In the genomic region with DNA sequence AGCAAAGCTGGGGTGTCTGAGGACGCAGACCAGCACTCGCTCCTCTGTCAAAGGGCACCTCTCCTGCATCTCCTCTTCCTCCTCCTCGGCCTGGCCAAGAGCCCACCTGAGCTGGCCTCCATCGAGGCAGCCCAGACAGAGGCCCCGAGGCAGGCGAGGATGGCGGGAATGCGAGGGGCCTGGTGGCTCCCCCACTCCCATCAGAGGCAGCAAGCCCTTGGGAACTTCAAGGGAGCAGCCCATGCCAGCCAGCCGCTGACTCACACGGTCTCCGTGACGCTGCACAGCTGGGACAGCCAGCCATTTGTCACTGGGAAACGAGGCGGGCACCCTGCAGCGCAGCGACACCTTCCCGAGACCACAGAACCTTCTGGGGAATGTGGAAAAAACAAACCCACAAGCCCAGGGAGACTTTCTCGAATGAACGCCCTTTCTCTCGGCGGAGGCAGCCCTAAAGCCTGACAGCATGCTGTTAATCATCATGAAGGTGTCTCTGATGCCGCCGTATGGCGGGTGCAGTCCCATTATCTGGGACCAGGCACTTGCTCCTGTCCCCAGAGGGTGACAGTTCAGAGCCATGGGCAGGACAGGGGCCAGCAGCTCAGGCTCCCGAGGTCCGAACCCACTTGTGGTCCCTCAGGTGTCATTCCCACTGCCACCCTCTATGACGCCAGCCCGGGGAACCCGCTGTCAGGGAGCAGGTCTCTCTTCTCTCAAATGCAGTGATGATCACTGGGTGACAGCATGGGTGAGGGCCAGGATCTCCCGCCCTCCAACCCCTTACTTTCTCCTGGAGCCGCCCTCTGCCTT, we compare ENCODE assay signal across 20 cellular contexts. TPM values are rescaled to one million over a fixed set of nuclear protein-coding genes. Genes with fewer than 3 reads are reported as not detected.
DNase-seq lines count a peak whose midpoint lies in the region; ATAC-seq and TF ChIP-seq lines count a peak whose summit lies in the region.
"Had no signal": no experiment of that assay in that cellular context is flagged by ENCODE, and none has a peak within 500 bp of the region (broad histone marks: within the 10 kb centered on the region; RNA-seq: fewer than 3 reads in every experiment).

No MANE protein-coding gene starts in this region.

- H3K36me3 ChIP-seq in mesendoderm (ENCODE audit: control insufficient read depth, insufficient read depth, low read length) (no peaks in the 10 kb centered on the region), upper lobe of left lung (peaks cover 0 to 5% (median 0%) of the 10 kb centered on the region in 4 donors)
- H3K36me3 ChIP-seq: breast epithelium had no signal

- WGBS in mesendoderm (ENCODE audit: extremely low coverage, insufficient coverage, low lambda C conversion rate): no CpG with 5 or more reads among the region's 31 CpGs
- WGBS in upper lobe of left lung, 2 donors: 86 to 89% methylated on average over 16 to 31 of the region's 31 CpGs

- no peak overlapping the region for H3K4ac ChIP-seq in mesendoderm (ENCODE audit: low read depth, low read length)

- TF ChIP-seq EP300 in upper lobe of left lung (IDR thresholded peaks at IDR 0.05): no peak

- ATAC-seq in upper lobe of left lung (ENCODE audit: low FRiP score in 2 of 2): no peak
- no peak for ATAC-seq in SK-N-SH treated with all-trans-retinoic acid at 6 μM for 48 hours
- ATAC-seq: activated naive CD4-positive, alpha-beta T cell treated with anti-CD3 and anti-CD28 coated beads, Interleukin-2, amount 50 U/mL, for 72 hours; GM23338; natural killer cell treated with Interleukin-12 subunit alpha and Interleukin-12 subunit beta and Interleukin-15 and Interleukin-18, amount 100 ng/mL, for 72 hours had no signal

- H3K79me2 ChIP-seq in mesendoderm (ENCODE audit: control insufficient read depth, insufficient read depth, low read length): no peaks in the 10 kb centered on the region

- no peak for TF ChIP-seq CTCF in upper lobe of left lung (IDR thresholded peaks at IDR 0.05)

- no peaks in the 10 kb centered on the region for H3K4me1 Mint-ChIP-seq in activated T-cell treated with anti-CD3 and anti-CD28 coated beads, Interleukin-2, amount 50 U/mL, for 24 hours (ENCODE audit: low read depth)

- H2BK15ac ChIP-seq in mesendoderm (replicated peaks; ENCODE audit: low read depth): no peak overlapping the region

- no peaks in the 10 kb centered on the region for H3K27me3 Mint-ChIP-seq in activated T-cell treated with anti-CD3 and anti-CD28 coated beads, Interleukin-2, amount 50 U/mL, for 24 hours
- H3K27me3 Mint-ChIP-seq: CD4-positive, alpha-beta T cell; natural killer cell treated with Interleukin-12 subunit alpha and Interleukin-12 subunit beta and Interleukin-15 and Interleukin-18, amount 100 ng/mL, for 72 hours had no signal

- H3K18ac ChIP-seq in mesendoderm (ENCODE audit: low read length): no peak overlapping the region

- H3K27ac Mint-ChIP-seq in activated T-cell treated with anti-CD3 and anti-CD28 coated beads, Interleukin-2, amount 50 U/mL, for 24 hours: no peak overlapping the region
- H3K27ac Mint-ChIP-seq: CD4-positive, alpha-beta T cell; GM23338 had no signal

- H2AK5ac ChIP-seq in mesendoderm (ENCODE audit: low read length): no peak overlapping the region

- H3K9ac ChIP-seq in mesendoderm (ENCODE audit: low read length): no peak overlapping the region

- H3K27me3 ChIP-seq in mesendoderm (ENCODE audit: insufficient read depth, low read length, poor library complexity): no peaks in the 10 kb centered on the region
- no peaks in the 10 kb centered on the region for H3K27me3 ChIP-seq in upper lobe of left lung
- H3K27me3 ChIP-seq: breast epithelium, esophagus muscularis mucosa had no signal

- no peak for TF ChIP-seq POLR2A in upper lobe of left lung (IDR thresholded peaks at IDR 0.05)

- H3K4me3 ChIP-seq in mesendoderm (ENCODE audit: low read length): no peak overlapping the region
- H3K4me3 ChIP-seq in upper lobe of left lung: no peak overlapping the region
- H3K4me3 ChIP-seq: breast epithelium, esophagus muscularis mucosa, GM23338 had no signal

- no peaks in the 10 kb centered on the region for H3K4me1 ChIP-seq in mesendoderm (ENCODE audit: control insufficient read depth, low read depth, low read length)
- no peaks in the 10 kb centered on the region for H3K4me1 ChIP-seq in upper lobe of left lung
- H3K4me1 ChIP-seq: breast epithelium had no signal

- no peak overlapping the region for H3K4me2 ChIP-seq in mesendoderm (ENCODE audit: low read length)
- H3K4me2 ChIP-seq: GM23338 had no signal

- no peaks in the 10 kb centered on the region for H3K9me3 ChIP-seq in upper lobe of left lung
- H3K9me3 ChIP-seq: breast epithelium, esophagus muscularis mucosa had no signal

- no peak overlapping the region for H4K5ac ChIP-seq in mesendoderm (ENCODE audit: low read length)

- H2BK5ac ChIP-seq in mesendoderm (ENCODE audit: low read length): no peak overlapping the region

- H3K4me3 Mint-ChIP-seq in activated T-cell treated with anti-CD3 and anti-CD28 coated beads, Interleukin-2, amount 50 U/mL, for 24 hours: no peak overlapping the region
- H3K4me3 Mint-ChIP-seq: CD4-positive, alpha-beta T cell; GM23338; natural killer cell treated with Interleukin-12 subunit alpha and Interleukin-12 subunit beta and Interleukin-15 and Interleukin-18, amount 100 ng/mL, for 72 hours had no signal

- no peak overlapping the region for H3K56ac ChIP-seq in mesendoderm (ENCODE audit: low read length)

- H3K9me3 Mint-ChIP-seq in activated T-cell treated with anti-CD3 and anti-CD28 coated beads, Interleukin-2, amount 50 U/mL, for 24 hours: no peaks in the 10 kb centered on the region
- H3K9me3 Mint-ChIP-seq: activated naive CD4-positive, alpha-beta T cell treated with anti-CD3 and anti-CD28 coated beads, Interleukin-2, amount 50 U/mL, for 72 hours; CD4-positive, alpha-beta T cell; GM23338; natural killer cell treated with Interleukin-12 subunit alpha and Interleukin-12 subunit beta and Interleukin-15 and Interleukin-18, amount 100 ng/mL, for 72 hours had no signal

- DNase-seq in activated T-cell treated with anti-CD3 and anti-CD28 coated beads, Interleukin-2, amount 50 U/mL, for 24 hours: peak; percentile 25
- DNase-seq in activated T-cell treated with anti-CD3 and anti-CD28 coated beads for 4 hours: no peak
- DNase-seq in astrocyte of the hippocampus (ENCODE audit: low read depth, low spot score): peak; percentile 90
- DNase-seq in mesendoderm: peak; percentile 59
- DNase-seq in upper lobe of left lung: peak; percentile 18 to 61
- DNase-seq in cerebellar cortex (ENCODE audit: low spot score): no peak
- DNase-seq in SHP77 (lab: John Stamatoyannopoulos, UW): no peak
- DNase-seq: activated CD4-positive, alpha-beta T cell treated with anti-CD3 and anti-CD28 coated beads for 48 hours; NCI-H1694; NCI-H345; RPMI8226; stimulated activated CD4-positive, alpha-beta T cell treated with anti-CD3 and anti-CD28 coated beads, Interleukin-12 subunit alpha, Interleukin-12 subunit beta, amount 100 ng/mL, for 4 hours; SW 1271 had no signal

- H3K27ac ChIP-seq in mesendoderm (ENCODE audit: low read depth, low read length) (no peak overlapping the region), upper lobe of left lung (no peak overlapping the region)
- H3K27ac ChIP-seq: breast epithelium, esophagus muscularis mucosa had no signal

- no peak overlapping the region for H4K8ac ChIP-seq in mesendoderm (ENCODE audit: low read depth, low read length)

- no peaks in the 10 kb centered on the region for H3K79me1 ChIP-seq in mesendoderm (ENCODE audit: low read length)

- no peak overlapping the region for H2BK120ac ChIP-seq in mesendoderm (ENCODE audit: low read depth, low read length)

- H3K36me3 Mint-ChIP-seq in activated T-cell treated with anti-CD3 and anti-CD28 coated beads, Interleukin-2, amount 50 U/mL, for 24 hours (ENCODE audit: low read depth): peaks cover 10% of the 10 kb centered on the region
- H3K36me3 Mint-ChIP-seq: activated naive CD4-positive, alpha-beta T cell treated with anti-CD3 and anti-CD28 coated beads, Interleukin-2, amount 50 U/mL, for 72 hours; natural killer cell treated with Interleukin-12 subunit alpha and Interleukin-12 subunit beta and Interleukin-15 and Interleukin-18, amount 100 ng/mL, for 72 hours had no signal

- H3K23ac ChIP-seq in mesendoderm (ENCODE audit: low read length): no peak overlapping the region

TF ChIP-seq in SK-N-SH treated with all-trans-retinoic acid at 6 μM for 48 hours, 23 proteins besides CTCF, POLR2A, EP300 and RAD21 (continues in another document):
- no peak for TF ChIP-seq CSDC2 (CRISPR knock-in tag; IDR thresholded peaks at IDR 0.05)
- TF ChIP-seq ARNTL (CRISPR knock-in tag; IDR thresholded peaks at IDR 0.05; ENCODE audit: borderline replicate concordance, low read depth): no peak
- no peak for TF ChIP-seq POU6F1 (CRISPR knock-in tag; IDR thresholded peaks at IDR 0.05; ENCODE audit: borderline replicate concordance, low read depth)
- TF ChIP-seq TOX (CRISPR knock-in tag; IDR thresholded peaks at IDR 0.05; ENCODE audit: borderline replicate concordance): no peak
- no peak for TF ChIP-seq ZFP3 (CRISPR knock-in tag; IDR thresholded peaks at IDR 0.05)
- TF ChIP-seq ISL1 (CRISPR knock-in tag; IDR thresholded peaks at IDR 0.05): no peak
- no peak for TF ChIP-seq TCF4 (CRISPR knock-in tag; IDR thresholded peaks at IDR 0.05; ENCODE audit: borderline replicate concordance)
- no peak for TF ChIP-seq BACH2 (CRISPR knock-in tag; IDR thresholded peaks at IDR 0.05; ENCODE audit: borderline replicate concordance)
- TF ChIP-seq GLIS3 (CRISPR knock-in tag; IDR thresholded peaks at IDR 0.05): no peak

RNA-seq across cellular contexts. Expression of gene PEPD, which starts 53.0 kb away (rescaled TPM):
- 51.5 TPM for polyA plus RNA-seq in mesendoderm (2013, experiment 1 of 2)
- polyA plus RNA-seq in mesendoderm (2013, experiment 2 of 2): 50.2 TPM
- 100 to 1,000 TPM in 2 of 6 donors, 10 to 100 TPM in 4; 30.4 to 106 (median 80.6) TPM for total RNA-seq in upper lobe of left lung

Comparison
In these comparisons a context has a peak if more than half of its experiments do, and no peak if none do; other contexts are left out.
1. DNase-seq: peak in activated T-cell treated with anti-CD3 and anti-CD28 coated beads, Interleukin-2, amount 50 U/mL, for 24 hours (single experiment), astrocyte of the hippocampus (single experiment), mesendoderm (single experiment) and upper lobe of left lung (2 of 2); none in activated T-cell treated with anti-CD3 and anti-CD28 coated beads for 4 hours (single experiment), cerebellar cortex (single experiment) and SHP77 (0 of 2).